16 cellular contexts compared by ENCODE assay signal in the genomic region with DNA sequence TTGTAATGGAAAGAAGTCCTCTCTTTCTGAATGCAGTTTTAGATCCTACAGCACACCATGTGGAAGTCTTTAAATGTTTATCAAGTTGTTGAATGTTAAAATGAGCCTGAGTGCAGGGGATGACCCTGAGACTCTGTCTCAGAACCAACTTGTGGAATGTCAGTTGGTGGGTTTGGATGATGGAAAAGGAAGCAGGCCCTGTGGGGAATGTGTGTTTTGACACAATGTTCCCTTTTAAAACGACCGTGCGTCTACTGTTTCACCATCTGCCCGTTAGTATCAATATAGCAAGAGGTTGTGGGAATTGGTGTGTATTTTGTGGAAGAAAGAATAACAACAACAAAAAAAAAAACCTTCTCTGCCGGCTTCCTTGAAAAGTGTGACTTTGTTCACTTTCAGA. TPM values are rescaled to one million over a fixed set of nuclear protein-coding genes. Genes with fewer than 3 reads are reported as not detected.
DNase-seq lines count a peak whose midpoint lies in the region; ATAC-seq and TF ChIP-seq lines count a peak whose summit lies in the region.
"Had no signal": no experiment of that assay in that cellular context is flagged by ENCODE, and none has a peak within 500 bp of the region (broad histone marks: within the 10 kb centered on the region; RNA-seq: fewer than 3 reads in every experiment).

No MANE protein-coding gene starts in this region.

- H3K4me1 ChIP-seq in cardiac muscle cell (ENCODE audit: low read depth) (peaks cover 25% of the 10 kb centered on the region), left ventricle myocardium inferior (peaks cover 15% of the 10 kb centered on the region), hepatocyte (ENCODE audit: insufficient read depth) (no peaks in the 10 kb centered on the region)
- H3K4me1 ChIP-seq: Caco-2 had no signal

- no peak overlapping the region for H3K27ac Mint-ChIP-seq in activated naive CD4-positive, alpha-beta T cell treated with anti-CD3 and anti-CD28 coated beads, Interleukin-2, amount 10 ng/mL, durations not matched to agents 7 days and 5 days
- H3K27ac Mint-ChIP-seq: CD8-positive, alpha-beta memory T cell had no signal

- intact Hi-C loops in left ventricle myocardium inferior (cut with micrococcal nuclease) (no loop called here), sciatic nerve (cut with DNase I) (no loop called here)

- ATAC-seq in sciatic nerve = peak; percentile 80
- ATAC-seq in HG03095 (IDR thresholded peaks at IDR 0.05; ENCODE audit: unreplicated experiment) = no peak
- ATAC-seq: HCT116 had no signal

- no peaks in the 10 kb centered on the region for H3K9me3 Mint-ChIP-seq in activated naive CD4-positive, alpha-beta T cell treated with anti-CD3 and anti-CD28 coated beads, Interleukin-2, amount 10 ng/mL, durations not matched to agents 7 days and 5 days

- H2AFZ ChIP-seq in hepatocyte = no peak overlapping the region

- no peaks in the 10 kb centered on the region for H3K4me1 Mint-ChIP-seq in activated naive CD4-positive, alpha-beta T cell treated with anti-CD3 and anti-CD28 coated beads, Interleukin-2, amount 10 ng/mL, durations not matched to agents 7 days and 5 days
- H3K4me1 Mint-ChIP-seq: CD8-positive, alpha-beta memory T cell had no signal

- H3K27ac ChIP-seq in cardiac muscle cell (peak overlapping the region; percentile 5), left ventricle myocardium inferior (replicated peaks) (no peak overlapping the region), hepatocyte (no peak overlapping the region)
- H3K27ac ChIP-seq: BLaER1, HL-60 had no signal

- H3K36me3 ChIP-seq in cardiac muscle cell = no peaks in the 10 kb centered on the region
- no peaks in the 10 kb centered on the region for H3K36me3 ChIP-seq in left ventricle myocardium inferior
- no peaks in the 10 kb centered on the region for H3K36me3 ChIP-seq in hepatocyte (replicated peaks; ENCODE audit: insufficient read depth, low read depth)
- H3K36me3 ChIP-seq: BLaER1 had no signal

- H3K4me3 ChIP-seq in cardiac muscle cell = no peak overlapping the region
- H3K4me3 ChIP-seq in left ventricle myocardium inferior = no peak overlapping the region
- H3K4me3 ChIP-seq in hepatocyte = no peak overlapping the region
- H3K4me3 ChIP-seq: BLaER1 had no signal

- H3K4me2 ChIP-seq in hepatocyte = no peak overlapping the region
- H3K4me2 ChIP-seq: BLaER1 had no signal

- no peaks in the 10 kb centered on the region for H3K36me3 Mint-ChIP-seq in activated naive CD4-positive, alpha-beta T cell treated with anti-CD3 and anti-CD28 coated beads, Interleukin-2, amount 10 ng/mL, durations not matched to agents 7 days and 5 days
- H3K36me3 Mint-ChIP-seq: CD8-positive, alpha-beta memory T cell had no signal

- no peaks in the 10 kb centered on the region for H3K27me3 Mint-ChIP-seq in activated naive CD4-positive, alpha-beta T cell treated with anti-CD3 and anti-CD28 coated beads, Interleukin-2, amount 10 ng/mL, durations not matched to agents 7 days and 5 days

- TF ChIP-seq CTCF in cardiac muscle cell (IDR thresholded peaks at IDR 0.05; ENCODE audit: low read depth, low read length) = no peak
- no peak for TF ChIP-seq CTCF in left ventricle myocardium inferior (IDR thresholded peaks at IDR 0.05; ENCODE audit: borderline replicate concordance)
- no peak for TF ChIP-seq CTCF in hepatocyte (IDR thresholded peaks at IDR 0.05; ENCODE audit: poor library complexity)

- no peaks in the 10 kb centered on the region for H3K9me3 ChIP-seq in cardiac muscle cell (ENCODE audit: low read depth)
- H3K9me3 ChIP-seq in left ventricle myocardium inferior (replicated peaks) = peaks cover 9% of the 10 kb centered on the region
- H3K9me3 ChIP-seq in hepatocyte (ENCODE audit: low read depth) = no peaks in the 10 kb centered on the region
- H3K9me3 ChIP-seq: Caco-2 had no signal

- 66% methylated on average over 5 of the region's 5 CpGs for WGBS in hepatocyte (ENCODE audit: low lambda C conversion rate, missing lambda C conversion rate)

- H4K20me1 ChIP-seq in hepatocyte (ENCODE audit: insufficient read depth, poor library complexity, severe bottlenecking) = no peaks in the 10 kb centered on the region
- H4K20me1 ChIP-seq: BLaER1 had no signal

- no peaks in the 10 kb centered on the region for H3K9me2 ChIP-seq in hepatocyte (replicated peaks; ENCODE audit: insufficient read depth)

- no peaks in the 10 kb centered on the region for H3K79me2 ChIP-seq in hepatocyte

- no peaks in the 10 kb centered on the region for H3K27me3 ChIP-seq in cardiac muscle cell
- H3K27me3 ChIP-seq in left ventricle myocardium inferior (ENCODE audit: low read depth) = no peaks in the 10 kb centered on the region
- H3K27me3 ChIP-seq in hepatocyte = no peaks in the 10 kb centered on the region

- DNase-seq in cardiac muscle cell (ENCODE audit: low read depth in 1 of 2, low spot score in 1 of 2) (no peak), left ventricle myocardium inferior (no peak), left kidney (ENCODE audit: low read depth, low spot score) (peak; percentile 15), sciatic nerve (ENCODE audit: low spot score) (no peak), hepatocyte (ENCODE audit: low spot score) (no peak)
- no peak for DNase-seq in activated naive CD4-positive, alpha-beta T cell treated with anti-CD3 and anti-CD28 coated beads, Interleukin-2, amount 10 ng/mL, durations not matched to agents 7 days and 5 days
- DNase-seq: 8988T; AML-193; Caco-2; CD8-positive, alpha-beta memory T cell; DMS53; GF-D8 had no signal

- CTCF ChIA-PET in activated naive CD4-positive, alpha-beta T cell treated with anti-CD3 and anti-CD28 coated beads, Interleukin-2, amount 10 ng/mL, durations not matched to agents 7 days and 5 days (lab: Charles Lee) = no interaction called here

- H3K4me3 Mint-ChIP-seq in activated naive CD4-positive, alpha-beta T cell treated with anti-CD3 and anti-CD28 coated beads, Interleukin-2, amount 10 ng/mL, durations not matched to agents 7 days and 5 days = no peak overlapping the region
- H3K4me3 Mint-ChIP-seq: CD8-positive, alpha-beta memory T cell had no signal

RNA-seq across cellular contexts. Expression of gene DYNC1I1, which starts 8.3 kb away (rescaled TPM):
- total RNA-seq in cardiac muscle cell (21.2 and 24.4 TPM in 2 replicates), left ventricle myocardium inferior (38.8 TPM), sciatic nerve (4.3 TPM), hepatocyte (2.5 and 4.6 TPM in 2 replicates)
- polyA plus RNA-seq in cardiac muscle cell (20.6 and 21.9 TPM in 2 replicates), hepatocyte (3.7 and 5.6 TPM in 2 replicates)
- total RNA-seq: CD8-positive, alpha-beta memory T cell had no signal
- polyA plus RNA-seq: CD8-positive, alpha-beta memory T cell had no signal
